In genomic region chr3:69016102-69016501, GRCh38 we compare ENCODE assay signal across 37 cellular contexts.
"Had no signal": no experiment of that assay in that cellular context is flagged by ENCODE, and none has a peak within 500 bp of the region (broad histone marks: within the 10 kb centered on the region; RNA-seq: fewer than 3 reads in every experiment).

No MANE protein-coding gene starts in this region.

- H3K27me3 ChIP-seq: ascending aorta, cardiac muscle cell had no signal

- ATAC-seq: activated CD4-positive, alpha-beta T cell treated with anti-CD3 and anti-CD28 coated beads for 36 hours; activated CD4-positive, CD25-positive, alpha-beta regulatory T cell treated with anti-CD3 and anti-CD28 coated beads, Interleukin-2, amount 50 U/mL, for 24 hours; activated CD8-positive, alpha-beta memory T cell treated with anti-CD3 and anti-CD28 coated beads, Interleukin-2, amount 10 ng/mL, durations not matched to agents 7 days and 5 days; activated CD8-positive, alpha-beta T cell treated with anti-CD3 and anti-CD28 coated beads, Interleukin-2, amount 10 ng/mL, durations not matched to agents 7 days and 5 days; activated naive CD8-positive, alpha-beta T cell treated with anti-CD3 and anti-CD28 coated beads, Interleukin-2, amount 50 U/mL, for 24 hours had no signal

- H3K27me3 Mint-ChIP-seq: activated CD4-positive, alpha-beta memory T cell treated with anti-CD3 and anti-CD28 coated beads, Interleukin-2, amount 10 ng/mL, durations not matched to agents 7 days and 5 days; activated CD4-positive, alpha-beta T cell treated with anti-CD3 and anti-CD28 coated beads for 36 hours; activated CD4-positive, alpha-beta T cell treated with anti-CD3 and anti-CD28 coated beads, Interleukin-2, amount 10 ng/mL, durations not matched to agents 7 days and 5 days; activated CD8-positive, alpha-beta memory T cell treated with anti-CD3 and anti-CD28 coated beads, Interleukin-2, amount 10 ng/mL, durations not matched to agents 7 days and 5 days; activated naive CD4-positive, alpha-beta T cell treated with anti-CD3 and anti-CD28 coated beads, Interleukin-2, amount 10 ng/mL, durations not matched to agents 7 days and 5 days; activated naive CD4-positive, alpha-beta T cell treated with anti-CD3 and anti-CD28 coated beads, Interleukin-2, amount 50 U/mL, for 24 hours; activated naive CD8-positive, alpha-beta T cell; activated naive CD8-positive, alpha-beta T cell treated with anti-CD3 and anti-CD28 coated beads, Interleukin-2, amount 10 ng/mL, durations not matched to agents 7 days and 5 days; activated naive CD8-positive, alpha-beta T cell treated with anti-CD3 and anti-CD28 coated beads, Interleukin-2, amount 50 U/mL, for 24 hours; activated T-cell treated with anti-CD3 and anti-CD28 coated beads, Interleukin-2, amount 50 U/mL, for 24 hours; central memory CD8-positive, alpha-beta T cell had no signal

- H3K4me3 Mint-ChIP-seq: activated CD4-positive, alpha-beta memory T cell treated with anti-CD3 and anti-CD28 coated beads, Interleukin-2, amount 10 ng/mL, durations not matched to agents 7 days and 5 days; activated CD4-positive, alpha-beta T cell treated with anti-CD3 and anti-CD28 coated beads for 36 hours; activated CD8-positive, alpha-beta memory T cell treated with anti-CD3 and anti-CD28 coated beads, Interleukin-2, amount 10 ng/mL, durations not matched to agents 7 days and 5 days; activated CD8-positive, alpha-beta T cell treated with anti-CD3 and anti-CD28 coated beads, Interleukin-2, amount 10 ng/mL, durations not matched to agents 7 days and 5 days; activated naive CD4-positive, alpha-beta T cell treated with anti-CD3 and anti-CD28 coated beads, Interleukin-2, amount 10 ng/mL, durations not matched to agents 7 days and 5 days; activated naive CD4-positive, alpha-beta T cell treated with anti-CD3 and anti-CD28 coated beads, Interleukin-2, amount 50 U/mL, for 24 hours; activated naive CD8-positive, alpha-beta T cell; activated naive CD8-positive, alpha-beta T cell treated with anti-CD3 and anti-CD28 coated beads, Interleukin-2, amount 10 ng/mL, durations not matched to agents 7 days and 5 days; activated naive CD8-positive, alpha-beta T cell treated with anti-CD3 and anti-CD28 coated beads, Interleukin-2, amount 50 U/mL, for 24 hours; activated T-cell treated with anti-CD3 and anti-CD28 coated beads, Interleukin-2, amount 50 U/mL, for 24 hours; central memory CD8-positive, alpha-beta T cell had no signal

- H3K9me3 Mint-ChIP-seq: activated CD4-positive, alpha-beta memory T cell treated with anti-CD3 and anti-CD28 coated beads, Interleukin-2, amount 10 ng/mL, durations not matched to agents 7 days and 5 days; activated CD4-positive, alpha-beta T cell treated with anti-CD3 and anti-CD28 coated beads, Interleukin-2, amount 10 ng/mL, durations not matched to agents 7 days and 5 days; activated naive CD4-positive, alpha-beta T cell treated with anti-CD3 and anti-CD28 coated beads, Interleukin-2, amount 10 ng/mL, durations not matched to agents 7 days and 5 days; activated naive CD4-positive, alpha-beta T cell treated with anti-CD3 and anti-CD28 coated beads, Interleukin-2, amount 50 U/mL, for 24 hours; activated naive CD8-positive, alpha-beta T cell treated with anti-CD3 and anti-CD28 coated beads, Interleukin-2, amount 10 ng/mL, durations not matched to agents 7 days and 5 days; activated naive CD8-positive, alpha-beta T cell treated with anti-CD3 and anti-CD28 coated beads, Interleukin-2, amount 50 U/mL, for 24 hours; activated T-cell treated with anti-CD3 and anti-CD28 coated beads, Interleukin-2, amount 50 U/mL, for 24 hours; activated T-helper 2 cell treated with anti-CD3 and anti-CD28 coated beads, Interferon-gamma antibody, Interleukin-2, Interleukin-4, amounts not matched to agents 10 μg/mL and 5 μg/mL and 100 μg/mL, durations not matched to agents 14 hours and 24 hours and 36 hours; brain; central memory CD8-positive, alpha-beta T cell; T-helper 2 cell treated with Interferon-gamma antibody and Interleukin-4, amounts not matched to agents 5 μg/mL and 100 μg/mL, for 36 hours had no signal

- H3K27ac ChIP-seq: cardiac muscle cell, VCaP had no signal

- DNase-seq: activated CD4-positive, alpha-beta memory T cell treated with anti-CD3 and anti-CD28 coated beads, Interleukin-2, amount 10 ng/mL, durations not matched to agents 7 days and 5 days; activated CD4-positive, alpha-beta T cell treated with anti-CD3 and anti-CD28 coated beads for 1 hour; activated CD4-positive, alpha-beta T cell treated with anti-CD3 and anti-CD28 coated beads for 36 hours; activated CD4-positive, alpha-beta T cell treated with anti-CD3 and anti-CD28 coated beads for 48 hours; activated CD4-positive, alpha-beta T cell treated with anti-CD3 and anti-CD28 coated beads, Interleukin-2, amount 10 ng/mL, durations not matched to agents 7 days and 5 days; activated CD4-positive, alpha-beta T cell treated with anti-CD3 and anti-CD28 coated beads, Interleukin-2, amount 50 U/mL, for 48 hours; activated CD4-positive, CD25-positive, alpha-beta regulatory T cell; activated CD8-positive, alpha-beta memory T cell treated with anti-CD3 and anti-CD28 coated beads for 24 hours; activated CD8-positive, alpha-beta memory T cell treated with anti-CD3 and anti-CD28 coated beads, Interleukin-2, amount 10 ng/mL, durations not matched to agents 7 days and 5 days; activated CD8-positive, alpha-beta memory T cell treated with anti-CD3 and anti-CD28 coated beads, Interleukin-2, amount 50 U/mL, for 48 hours; activated CD8-positive, alpha-beta T cell treated with anti-CD3 and anti-CD28 coated beads, Interleukin-2, amount 10 ng/mL, durations not matched to agents 7 days and 5 days; activated effector memory CD4-positive, alpha-beta T cell treated with Interleukin-2 at 50 U/mL for 16 hours; activated gamma-delta T cell; activated naive CD4-positive, alpha-beta T cell treated with anti-CD3 and anti-CD28 coated beads, Interleukin-2, amount 10 ng/mL, durations not matched to agents 7 days and 5 days; activated naive CD4-positive, alpha-beta T cell treated with Interleukin-2 at 50 U/mL for 16 hours; activated naive CD8-positive, alpha-beta T cell treated with anti-CD3 and anti-CD28 coated beads, Interleukin-2, amount 10 ng/mL, durations not matched to agents 7 days and 5 days; activated naive CD8-positive, alpha-beta T cell treated with anti-CD3 and anti-CD28 coated beads, Interleukin-2, amount 50 U/mL, for 24 hours; activated T-cell treated with anti-CD3 and anti-CD28 coated beads, Interleukin-2, amount 50 U/mL, for 24 hours; activated T-cell treated with anti-CD3 and anti-CD28 coated beads, Interleukin-2, amount 50 U/mL, for 48 hours; amygdala; anterior cingulate cortex; caudate nucleus; cerebellar nuclear complex; T-helper 2 cell; T-helper 9 cell had no signal

- H3K27ac Mint-ChIP-seq: activated CD4-positive, alpha-beta memory T cell treated with anti-CD3 and anti-CD28 coated beads, Interleukin-2, amount 10 ng/mL, durations not matched to agents 7 days and 5 days; activated CD4-positive, alpha-beta T cell treated with anti-CD3 and anti-CD28 coated beads for 36 hours; activated CD4-positive, alpha-beta T cell treated with anti-CD3 and anti-CD28 coated beads, Interleukin-2, amount 10 ng/mL, durations not matched to agents 7 days and 5 days; activated CD8-positive, alpha-beta memory T cell treated with anti-CD3 and anti-CD28 coated beads, Interleukin-2, amount 10 ng/mL, durations not matched to agents 7 days and 5 days; activated CD8-positive, alpha-beta T cell treated with anti-CD3 and anti-CD28 coated beads, Interleukin-2, amount 10 ng/mL, durations not matched to agents 7 days and 5 days; activated naive CD4-positive, alpha-beta T cell treated with anti-CD3 and anti-CD28 coated beads, Interleukin-2, amount 10 ng/mL, durations not matched to agents 7 days and 5 days; activated naive CD4-positive, alpha-beta T cell treated with anti-CD3 and anti-CD28 coated beads, Interleukin-2, amount 50 U/mL, for 24 hours; activated naive CD8-positive, alpha-beta T cell; activated naive CD8-positive, alpha-beta T cell treated with anti-CD3 and anti-CD28 coated beads, Interleukin-2, amount 10 ng/mL, durations not matched to agents 7 days and 5 days; activated naive CD8-positive, alpha-beta T cell treated with anti-CD3 and anti-CD28 coated beads, Interleukin-2, amount 50 U/mL, for 24 hours; activated T-cell treated with anti-CD3 and anti-CD28 coated beads, Interleukin-2, amount 50 U/mL, for 24 hours; activated T-helper 2 cell treated with anti-CD3 and anti-CD28 coated beads, Interferon-gamma antibody, Interleukin-2, Interleukin-4, amounts not matched to agents 10 μg/mL and 5 μg/mL and 100 μg/mL, durations not matched to agents 14 hours and 24 hours and 36 hours; brain; T-helper 2 cell treated with Interferon-gamma antibody and Interleukin-4, amounts not matched to agents 5 μg/mL and 100 μg/mL, for 36 hours had no signal

- FAIRE-seq: bronchial epithelial cell, TTC549 had no signal

- H3K4me3 ChIP-seq: ascending aorta, cardiac muscle cell had no signal

- H3K9me3 ChIP-seq: ascending aorta had no signal
